ENCODE assay signal across 11 cellular contexts in the genomic region with DNA sequence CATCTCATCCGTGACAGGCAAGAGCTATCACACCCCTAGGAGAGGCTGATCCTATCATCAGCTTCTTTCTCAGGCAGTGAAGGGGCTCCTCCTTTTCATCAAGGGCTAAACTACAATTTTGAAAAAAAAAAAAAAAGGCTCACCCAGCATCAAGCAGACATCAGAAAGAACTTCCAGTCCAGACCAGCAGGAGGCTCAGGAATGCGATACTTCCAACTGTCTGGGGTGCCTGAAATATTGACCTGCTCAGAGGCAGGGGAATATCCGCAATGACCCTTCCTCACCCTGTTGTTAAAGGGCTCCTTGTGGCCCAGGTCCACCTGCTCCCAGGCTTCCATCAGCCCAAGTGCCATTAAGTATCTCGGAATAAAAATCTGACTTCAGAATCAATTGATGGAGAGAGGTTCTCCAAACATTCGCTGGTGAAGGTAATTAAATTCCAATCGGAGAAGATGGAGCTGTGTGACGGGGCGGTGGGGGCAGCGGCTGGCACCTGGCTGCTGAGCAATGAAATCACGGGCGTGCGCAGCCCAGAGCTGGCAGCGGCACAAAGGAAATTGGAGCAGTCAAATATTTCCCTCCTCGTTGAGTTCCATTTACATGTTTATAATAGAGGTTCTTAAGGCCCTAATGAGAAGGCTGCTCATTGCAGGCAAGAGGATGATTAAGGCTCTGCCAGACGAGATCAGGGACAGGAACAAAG.
DNase-seq lines count a peak whose midpoint lies in the region; ATAC-seq and TF ChIP-seq lines count a peak whose summit lies in the region.
"Had no signal": no experiment of that assay in that cellular context is flagged by ENCODE, and none has a peak within 500 bp of the region (broad histone marks: within the 10 kb centered on the region; RNA-seq: fewer than 3 reads in every experiment).

No MANE protein-coding gene starts in this region.

- H4K8ac ChIP-seq in IMR-90 (ENCODE audit: low read depth in 2 of 2, low read length in 2 of 2) = no peak overlapping the region

- H3K4me1 ChIP-seq in BE2C (no peaks in the 10 kb centered on the region), IMR-90 (ENCODE audit: control insufficient read depth, insufficient read depth, low read length) (no peaks in the 10 kb centered on the region), OCI-LY7 (ENCODE audit: insufficient read depth, low read length, poor library complexity, severe bottlenecking) (no peaks in the 10 kb centered on the region), testis (no peaks in the 10 kb centered on the region)

- H3K9me3 ChIP-seq in BE2C (no peaks in the 10 kb centered on the region), IMR-90 (ENCODE audit: control insufficient read depth, insufficient read depth, low read length) (no peaks in the 10 kb centered on the region), OCI-LY7 (ENCODE audit: low read length) (no peaks in the 10 kb centered on the region), testis (no peaks in the 10 kb centered on the region)

- H3K27ac ChIP-seq in IMR-90 (ENCODE audit: insufficient read depth, low read length) (no peak overlapping the region), OCI-LY7 (ENCODE audit: low read depth, low read length, poor library complexity, severe bottlenecking) (no peak overlapping the region), testis (no peak overlapping the region)

- ATAC-seq in IMR-90 (ENCODE audit: low read depth) = peak; percentile 67

- no peak for DNase-seq in BE2C
- peak; percentile 12 for DNase-seq in IMR-90
- DNase-seq in OCI-LY7 (ENCODE audit: low spot score) = no peak
- peak in 28 of 42 donors; percentile 17 to 73 (median 44) for DNase-seq in head of caudate nucleus
- DNase-seq in globus pallidus (ENCODE audit: low spot score) = no peak
- no peak for DNase-seq in testis
- DNase-seq in cerebellar nuclear complex (lab: John Stamatoyannopoulos, UW) = no peak
- DNase-seq in NCI-H524 treated with DMSO at 0.1 percent for 48 hours (lab: John Stamatoyannopoulos, UW) = no peak
- DNase-seq: activated CD4-positive, alpha-beta T cell treated with anti-CD3 and anti-CD28 coated beads, Interleukin-2, amount 10 ng/mL, durations not matched to agents 24 days and 14 days; MV-4-11; stimulated activated CD4-positive, alpha-beta T cell treated with anti-CD3 and anti-CD28 coated beads, Interleukin-1b, Interleukin-23, amount 100 ng/mL, for 48 hours had no signal

- WGBS in IMR-90 (ENCODE audit: extremely low coverage in 2 of 2, insufficient read length in 1 of 2), 2 experiments = 41% methylated on average over 4 of the region's 15 CpGs; no CpG with 5 or more reads in 1 of the 2 experiments
- 82 to 85% methylated on average over 15 of the region's 15 CpGs for WGBS in testis, 2 donors

- no peak overlapping the region for H3K23ac ChIP-seq in IMR-90 (ENCODE audit: low read depth, low read length)

- no peaks in the 10 kb centered on the region for H3K9me2 ChIP-seq in OCI-LY7 (ENCODE audit: insufficient read depth, low read length)

- H3K36me3 ChIP-seq in BE2C (no peaks in the 10 kb centered on the region), IMR-90 (ENCODE audit: control insufficient read depth, insufficient read depth, low read length) (no peaks in the 10 kb centered on the region), OCI-LY7 (ENCODE audit: insufficient read depth, low read length) (no peaks in the 10 kb centered on the region), testis (ENCODE audit: low read depth, missing control alignments) (no peaks in the 10 kb centered on the region)

- CTCF ChIA-PET in IMR-90 (lab: Yijun Ruan, JAX) (interaction anchor here (1.0 kb wide), 1 partner anchor 9 kb away, joined by 3 read pairs; no protein-coding TSS in a partner anchor), OCI-LY7 (lab: Charles Lee; ENCODE audit: unreplicated experiment) (interaction anchor here (0.6 kb wide), 1 partner anchor 38 kb away, joined by 6 read pairs; no protein-coding TSS in a partner anchor)

- H3K4me2 ChIP-seq in IMR-90 (ENCODE audit: low read depth, low read length) = no peak overlapping the region
- H3K4me2 ChIP-seq in OCI-LY7 (ENCODE audit: low read length) = no peak overlapping the region

- no peak overlapping the region for H3K9ac ChIP-seq in IMR-90 (ENCODE audit: low read depth, low read length)

- H4K5ac ChIP-seq in IMR-90 (ENCODE audit: low read depth, low read length) = no peak overlapping the region

- H2AFZ ChIP-seq in IMR-90 (replicated peaks; ENCODE audit: low read length, poor library complexity) = no peak overlapping the region
- no peak overlapping the region for H2AFZ ChIP-seq in OCI-LY7 (ENCODE audit: low read length)

- POLR2A ChIA-PET in IMR-90 (lab: Charles Lee; ENCODE audit: unreplicated experiment) = no interaction called here
- POLR2A ChIA-PET in OCI-LY7 (lab: Charles Lee) = no interaction called here

- no peaks in the 10 kb centered on the region for H4K20me1 ChIP-seq in IMR-90 (ENCODE audit: insufficient read depth, low read length)
- H4K20me1 ChIP-seq in OCI-LY7 (ENCODE audit: insufficient read depth, low read length) = no peaks in the 10 kb centered on the region

- no peak overlapping the region for H3K14ac ChIP-seq in IMR-90 (replicated peaks; ENCODE audit: low read depth, low read length)

- H3K18ac ChIP-seq in IMR-90 (ENCODE audit: low read depth, low read length) = no peak overlapping the region

- no peak overlapping the region for H3K4ac ChIP-seq in IMR-90 (ENCODE audit: low read depth, low read length)

- H3K4me3 ChIP-seq in BE2C (ENCODE audit: low read depth, low read length) (no peak overlapping the region), IMR-90 (ENCODE audit: insufficient read depth, low read depth, low read length) (no peak overlapping the region), OCI-LY7 (ENCODE audit: low read depth, low read length, poor library complexity, severe bottlenecking) (no peak overlapping the region), testis (no peak overlapping the region)

- no peak overlapping the region for H3K56ac ChIP-seq in IMR-90 (ENCODE audit: extremely low read depth, insufficient read depth, low read length)

- no peak overlapping the region for H2BK15ac ChIP-seq in IMR-90 (ENCODE audit: low read depth, low read length)

- intact Hi-C loops in IMR-90 (cut with micrococcal nuclease) (no loop called here), OCI-LY7 (cut with micrococcal nuclease; ENCODE audit: unreplicated experiment) (no loop called here), head of caudate nucleus (cut with DNase I) (no loop called here), testis (cut with DNase I; ENCODE audit: low total_unique reads) (no loop called here)

- TF ChIP-seq POLR2A in IMR-90 (IDR thresholded peaks at IDR 0.05; ENCODE audit: low read depth, low read length) (no peak), testis (IDR thresholded peaks at IDR 0.05) (no peak)

- H3K79me2 ChIP-seq in OCI-LY7 (ENCODE audit: insufficient read depth, low read depth, low read length) = no peaks in the 10 kb centered on the region

- BruUV-seq in IMR-90 (replicated peaks; lab: Mats Ljungman, UMichigan) (no TSS peak), OCI-LY7 (replicated peaks; lab: Mats Ljungman, UMichigan) (no TSS peak)

- peak; percentile 38 for TF ChIP-seq RAD21 in IMR-90 (IDR thresholded peaks at IDR 0.05; ENCODE audit: low read length)

- no peak overlapping the region for H4K91ac ChIP-seq in IMR-90 (ENCODE audit: insufficient read depth, low read depth, low read length)

- no peak overlapping the region for H2BK20ac ChIP-seq in IMR-90 (ENCODE audit: low read depth, low read length)

- dilution Hi-C loops in IMR-90 (cut with HindIII; ENCODE audit: low sequenced_read_pairs, unreplicated experiment) = no loop called here

- 0 out of 2 replicates have a peak, but pooled peaks cover 3% of the 10 kb centered on the region for H3K9me1 ChIP-seq in IMR-90 (ENCODE audit: insufficient read depth, low read length)

- in situ Hi-C loops in IMR-90 (cut with MboI; ENCODE audit: low sequenced_read_pairs) = no loop called here

- H2AK9ac ChIP-seq in IMR-90 (replicated peaks; ENCODE audit: low read depth, low read length, poor library complexity) = no peak overlapping the region

- H2AK5ac ChIP-seq in IMR-90 (ENCODE audit: low read depth, low read length) = no peak overlapping the region

- no peak overlapping the region for H2BK5ac ChIP-seq in IMR-90 (ENCODE audit: low read depth, low read length, poor library complexity, severe bottlenecking)

- H3K27me3 ChIP-seq in BE2C (no peaks in the 10 kb centered on the region), IMR-90 (ENCODE audit: control insufficient read depth, insufficient read depth, low read length) (peaks cover 66% of the 10 kb centered on the region), testis (no peaks in the 10 kb centered on the region)

- no peak overlapping the region for H2BK120ac ChIP-seq in IMR-90 (ENCODE audit: low read depth, low read length)

- TF ChIP-seq CTCF in BE2C (IDR thresholded peaks at IDR 0.05; ENCODE audit: low read depth, low read length) = peak; percentile 63
- TF ChIP-seq CTCF in IMR-90 (conservative IDR thresholded peaks at IDR 0.05; ENCODE audit: low read depth, low read length) = peak; percentile 40
- TF ChIP-seq CTCF in OCI-LY7 (conservative IDR thresholded peaks at IDR 0.05; ENCODE audit: low read length) = peak; percentile 43; the same call in 1 of the 2 replicates
- TF ChIP-seq CTCF in testis (IDR thresholded peaks at IDR 0.05) = peak in 1 of 3 experiments; percentile 11

- H3K79me1 ChIP-seq in IMR-90 (ENCODE audit: low read depth in 1 of 2, low read length in 2 of 2) = no peaks in the 10 kb centered on the region

TF ChIP-seq in IMR-90, 13 proteins besides CTCF, POLR2A, EP300 and RAD21:
- TF ChIP-seq RCOR1 (IDR thresholded peaks at IDR 0.05; ENCODE audit: insufficient replicate concordance, low read length) = no peak
- no peak for TF ChIP-seq BHLHE40 (IDR thresholded peaks at IDR 0.05; ENCODE audit: low read depth, low read length)
- no peak for TF ChIP-seq MAFK (IDR thresholded peaks at IDR 0.05; ENCODE audit: low read depth, low read length)
- TF ChIP-seq SMC3 (IDR thresholded peaks at IDR 0.05; ENCODE audit: low read depth, low read length) = peak; percentile 47
- no peak for TF ChIP-seq MXI1 (IDR thresholded peaks at IDR 0.05; ENCODE audit: borderline replicate concordance, low read depth, low read length)
- TF ChIP-seq MAZ (IDR thresholded peaks at IDR 0.05; ENCODE audit: borderline replicate concordance, low read depth, low read length) = no peak
- TF ChIP-seq, protein P1, sequence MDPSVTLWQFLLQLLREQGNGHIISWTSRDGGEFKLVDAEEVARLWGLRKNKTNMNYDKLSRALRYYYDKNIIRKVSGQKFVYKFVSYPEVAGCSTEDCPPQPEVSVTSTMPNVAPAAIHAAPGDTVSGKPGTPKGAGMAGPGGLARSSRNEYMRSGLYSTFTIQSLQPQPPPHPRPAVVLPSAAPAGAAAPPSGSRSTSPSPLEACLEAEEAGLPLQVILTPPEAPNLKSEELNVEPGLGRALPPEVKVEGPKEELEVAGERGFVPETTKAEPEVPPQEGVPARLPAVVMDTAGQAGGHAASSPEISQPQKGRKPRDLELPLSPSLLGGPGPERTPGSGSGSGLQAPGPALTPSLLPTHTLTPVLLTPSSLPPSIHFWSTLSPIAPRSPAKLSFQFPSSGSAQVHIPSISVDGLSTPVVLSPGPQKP (IDR thresholded peaks at IDR 0.05; ENCODE audit: borderline replicate concordance, low read depth, low read length) = no peak
- TF ChIP-seq FOS (IDR thresholded peaks at IDR 0.05; ENCODE audit: low read depth, low read length) = no peak

Comparison
In these comparisons a context has a peak if more than half of its experiments do, and no peak if none do; other contexts are left out.
1. DNase-seq: peak in IMR-90 (single experiment) and head of caudate nucleus (28 of 42); none in BE2C (single experiment), OCI-LY7 (single experiment), globus pallidus (single experiment), testis (single experiment), cerebellar nuclear complex (0 of 2) and NCI-H524 treated with DMSO at 0.1 percent for 48 hours (single experiment).